18 cellular contexts compared by ENCODE assay signal in genomic region chr4:1627417-1628313, GRCh38. TPM values are rescaled to one million over a fixed set of nuclear protein-coding genes. Genes with fewer than 3 reads are reported as not detected.
DNase-seq lines count a peak whose midpoint lies in the region; ATAC-seq, FAIRE-seq and TF ChIP-seq lines count a peak whose summit lies in the region.
"Had no signal": no experiment of that assay in that cellular context is flagged by ENCODE, and none has a peak within 500 bp of the region (broad histone marks: within the 10 kb centered on the region; RNA-seq: fewer than 3 reads in every experiment).

No MANE protein-coding gene starts in this region.

- no peak overlapping the region for H3K4me3 Mint-ChIP-seq in stimulated activated naive CD8-positive, alpha-beta T cell treated with anti-CD3 and anti-CD28 coated beads, Interleukin-15, amount 100 ng/mL, for 72 hours
- H3K4me3 Mint-ChIP-seq: CD4-positive, alpha-beta memory T cell; GM23338; H9; HFFc6 had no signal

- H3K27me3 ChIP-seq in spleen (replicated peaks in 1 of 7) = peaks cover 0 to 14% (median 0%) of the 10 kb centered on the region in 7 donors

- ATAC-seq in stimulated activated naive CD8-positive, alpha-beta T cell treated with anti-CD3 and anti-CD28 coated beads, Interleukin-15, amount 100 ng/mL, for 72 hours = peak; percentile 61
- ATAC-seq in stimulated activated naive CD8-positive, alpha-beta T cell treated with anti-CD3 and anti-CD28 coated beads, Interleukin-15, Interleukin-2, amounts not matched to agents 100 U/mL and 50 U/mL, for 24 hours = no peak
- ATAC-seq: GM23338 had no signal

- H3K36me3 ChIP-seq in spleen = no peaks in the 10 kb centered on the region

- no peak overlapping the region for H3K4me3 ChIP-seq in spleen
- H3K4me3 ChIP-seq: GM23338 had no signal

- no peaks in the 10 kb centered on the region for H3K9me3 ChIP-seq in spleen

- no peaks in the 10 kb centered on the region for H3K27me3 Mint-ChIP-seq in stimulated activated naive CD8-positive, alpha-beta T cell treated with anti-CD3 and anti-CD28 coated beads, Interleukin-15, amount 100 ng/mL, for 72 hours
- H3K27me3 Mint-ChIP-seq: CD4-positive, alpha-beta memory T cell had no signal

- WGBS in spleen, 5 donors = 82 to 92% (median 89%) methylated on average over 6 to 16 of the region's 16 CpGs

- H3K27ac Mint-ChIP-seq in stimulated activated naive CD8-positive, alpha-beta T cell treated with anti-CD3 and anti-CD28 coated beads, Interleukin-15, amount 100 ng/mL, for 72 hours = no peak overlapping the region
- H3K27ac Mint-ChIP-seq: GM23338, H9, HFFc6 had no signal

- FAIRE-seq in GM12892 (lab: Jason Lieb, UNC) = no peak
- FAIRE-seq: GM12891, GM19239 had no signal

- no peak for TF ChIP-seq CTCF in spleen (IDR thresholded peaks at IDR 0.05 in 8 of 11, conservative IDR thresholded peaks at IDR 0.05 in 3 of 11)

- H3K4me1 ChIP-seq in spleen = peaks cover 0 to 8% (median 5%) of the 10 kb centered on the region in 6 donors

- TF ChIP-seq POLR2A in spleen (IDR thresholded peaks at IDR 0.05) = no peak
- no peak for TF ChIP-seq POLR2A in GM12892 (IDR thresholded peaks at IDR 0.05; ENCODE audit: low read depth, low read length)

- no peaks in the 10 kb centered on the region for H3K4me1 Mint-ChIP-seq in stimulated activated naive CD8-positive, alpha-beta T cell treated with anti-CD3 and anti-CD28 coated beads, Interleukin-15, amount 100 ng/mL, for 72 hours
- H3K4me1 Mint-ChIP-seq: CD4-positive, alpha-beta memory T cell; GM23338; H9 had no signal

- intact Hi-C loops in spleen (cut with DNase I; ENCODE audit: low total_unique reads) = loop anchor here (5.0 kb wide), 1 partner anchor 270 kb away; no protein-coding TSS in a partner anchor

- no peaks in the 10 kb centered on the region for H3K9me3 Mint-ChIP-seq in stimulated activated naive CD8-positive, alpha-beta T cell treated with anti-CD3 and anti-CD28 coated beads, Interleukin-15, amount 100 ng/mL, for 72 hours
- H3K9me3 Mint-ChIP-seq: CD4-positive, alpha-beta memory T cell had no signal

- no peak overlapping the region for H3K27ac ChIP-seq in spleen

- DNase-seq in stimulated activated naive CD8-positive, alpha-beta T cell treated with anti-CD3 and anti-CD28 coated beads, Interleukin-15, amount 100 ng/mL, for 72 hours = no peak
- no peak for DNase-seq in stimulated activated naive CD8-positive, alpha-beta T cell treated with anti-CD3 and anti-CD28 coated beads, Interleukin-15, Interleukin-2, amounts not matched to agents 100 U/mL and 50 U/mL, for 24 hours
- peak; percentile 70 for DNase-seq in HuH-7.5 (ENCODE audit: low spot score)
- DNase-seq in spleen = peak; percentile 67
- no peak for DNase-seq in GM12892 (ENCODE audit: insufficient read length)
- DNase-seq in HCEC 1CT = no peak
- DNase-seq: C1 segment of cervical spinal cord, Calu3, COR-L47, DMS79, EL, GDM1, H9, HFFc6 had no signal

RNA-seq across cellular contexts. Expression of gene FAM53A, which starts 56.4 kb away (rescaled TPM):
- 1 to 10 TPM in 6 of 7 donors, under 1 TPM in 1; 0.60 to 4.3 (median 1.9) TPM for total RNA-seq in spleen
- 1 to 10 TPM; 1.2 to 2.7 (median 2.4) TPM for polyA plus RNA-seq in spleen
- 0.53 TPM for polyA plus RNA-seq in GM12892 (2012; ENCODE audit: missing spikeins)

Comparison
In these comparisons a context has a peak if more than half of its experiments do, and no peak if none do; other contexts are left out.
1. DNase-seq: peak in HuH-7.5 (single experiment) and spleen (single experiment); none in stimulated activated naive CD8-positive, alpha-beta T cell treated with anti-CD3 and anti-CD28 coated beads, Interleukin-15, amount 100 ng/mL, for 72 hours (0 of 2), stimulated activated naive CD8-positive, alpha-beta T cell treated with anti-CD3 and anti-CD28 coated beads, Interleukin-15, Interleukin-2, amounts not matched to agents 100 U/mL and 50 U/mL, for 24 hours (single experiment), GM12892 (single experiment) and HCEC 1CT (single experiment).